In the genomic region with DNA sequence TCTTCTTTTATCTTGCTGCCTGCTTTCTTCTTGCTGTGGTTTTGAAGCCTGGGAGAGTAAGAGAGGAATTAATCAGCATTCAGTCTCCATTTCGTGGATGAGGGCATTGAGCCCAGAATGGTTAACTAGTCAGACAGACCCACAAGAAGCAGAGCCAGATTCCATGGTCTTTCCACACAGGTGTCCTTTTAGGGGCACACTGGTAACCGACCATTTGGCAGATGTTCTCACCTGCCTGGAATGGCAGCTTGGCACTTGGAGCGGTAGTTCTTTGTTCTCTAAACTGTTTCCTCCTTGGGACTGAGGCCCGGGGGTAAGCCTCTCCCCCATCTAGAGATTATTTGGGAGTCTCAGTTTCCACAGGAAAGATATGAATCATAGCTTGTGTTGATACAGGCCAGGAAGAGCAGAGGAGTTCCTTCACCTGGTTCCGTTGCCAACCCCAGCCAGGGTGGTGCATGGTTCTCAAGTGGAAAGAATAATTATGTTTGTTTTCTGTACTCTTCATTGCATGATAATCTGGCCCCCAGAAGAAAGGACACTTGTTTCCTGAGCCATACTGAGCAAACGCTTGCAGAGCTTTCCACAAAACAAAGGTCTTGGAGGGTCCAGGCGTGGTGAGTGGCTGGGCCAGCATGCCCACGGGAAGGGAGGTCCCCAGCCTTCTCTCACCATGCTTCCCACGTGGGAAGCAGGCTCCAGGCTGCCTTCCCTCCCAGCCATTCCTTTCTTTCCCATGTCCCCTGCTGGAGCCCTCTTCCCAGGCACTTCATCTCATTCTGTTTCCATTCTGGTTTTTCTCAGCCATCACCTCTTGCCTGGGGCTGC, we compare ENCODE assay signal across 17 cellular contexts. TPM values are rescaled to one million over a fixed set of nuclear protein-coding genes. Genes with fewer than 3 reads are reported as not detected.
A peak's percentile ranks its signal among the peaks of the same experiment; 100 is the strongest.
DNase-seq lines count a peak whose midpoint lies in the region; TF ChIP-seq lines count a peak whose summit lies in the region.
"Had no signal": no experiment of that assay in that cellular context is flagged by ENCODE, and none has a peak within 500 bp of the region (broad histone marks: within the 10 kb centered on the region; RNA-seq: fewer than 3 reads in every experiment).

No MANE protein-coding gene starts in this region.

- no peak for TF ChIP-seq CTCF in cardiac fibroblast (IDR thresholded peaks at IDR 0.05; ENCODE audit: low read depth, low read length)

- no peak overlapping the region for H3K4me3 ChIP-seq in cardiac fibroblast (replicated peaks in 1 of 2; ENCODE audit: low read depth in 2 of 2, low read length in 2 of 2)

- DNase-seq in Daoy (ENCODE audit: low read depth) (peak; percentile 78), NCI-H2196 (lab: John Stamatoyannopoulos, UW; ENCODE audit: unreplicated experiment) (peak; percentile 66), cardiac fibroblast (ENCODE audit: low read depth in 2 of 2) (peak; percentile 55 to 62), kidney tubule cell (ENCODE audit: low spot score) (peak; percentile 75), kidney glomerular epithelial cell (lab: John Stamatoyannopoulos, UW) (no peak), medulla oblongata (ENCODE audit: extremely low spot score) (no peak), HuH-7.5 (ENCODE audit: low spot score) (no peak)
- no peak for DNase-seq in activated CD4-positive, CD25-positive, alpha-beta regulatory T cell (lab: John Stamatoyannopoulos, UW)
- DNase-seq: activated CD8-positive, alpha-beta memory T cell treated with anti-CD3 and anti-CD28 coated beads, Interleukin-2, amount 50 U/mL, for 4 hours; DMS 273 treated with DMSO at 0.1 percent for 48 hours; posterior cingulate gyrus; T-cell had no signal

RNA-seq across cellular contexts. Expression of a gene that starts 2.0 kb away (rescaled TPM):
- total RNA-seq in Daoy (2014; rRNA removed; shearing (Covaris generic)), result 1.1 and 2.7 TPM in 2 replicates
- total RNA-seq: activated naive CD4-positive, alpha-beta T cell treated with anti-CD3 and anti-CD28 coated beads, Interleukin-2, amount 50 U/mL, for 72 hours; B cell; LHCN-M2; mesenteric fat pad; OCI-LY7; T-cell had no signal

RNA-seq across cellular contexts. Expression of a gene that starts 15.7 kb away (rescaled TPM):
- not detected in 2 replicates for total RNA-seq in Daoy (2014; rRNA removed; shearing (Covaris generic))
- total RNA-seq: activated naive CD4-positive, alpha-beta T cell treated with anti-CD3 and anti-CD28 coated beads, Interleukin-2, amount 50 U/mL, for 72 hours; B cell; LHCN-M2; mesenteric fat pad; OCI-LY7; T-cell had no signal

RNA-seq across cellular contexts. Expression of a gene that starts 30.1 kb away (rescaled TPM):
- total RNA-seq in Daoy (2014; rRNA removed; shearing (Covaris generic)), result not detected in 2 replicates
- total RNA-seq: activated naive CD4-positive, alpha-beta T cell treated with anti-CD3 and anti-CD28 coated beads, Interleukin-2, amount 50 U/mL, for 72 hours; B cell; LHCN-M2; mesenteric fat pad; OCI-LY7; T-cell had no signal

RNA-seq across cellular contexts. Expression of a gene that starts 37.4 kb away (rescaled TPM):
- not detected in 2 replicates for total RNA-seq in Daoy (2014; rRNA removed; shearing (Covaris generic))
- total RNA-seq: activated naive CD4-positive, alpha-beta T cell treated with anti-CD3 and anti-CD28 coated beads, Interleukin-2, amount 50 U/mL, for 72 hours; B cell; LHCN-M2; mesenteric fat pad; OCI-LY7; T-cell had no signal

RNA-seq across cellular contexts. Expression of a gene that starts 50.8 kb away (rescaled TPM):
- total RNA-seq in Daoy (2014; rRNA removed; shearing (Covaris generic)), result not detected in 2 replicates
- total RNA-seq: activated naive CD4-positive, alpha-beta T cell treated with anti-CD3 and anti-CD28 coated beads, Interleukin-2, amount 50 U/mL, for 72 hours; B cell; LHCN-M2; mesenteric fat pad; OCI-LY7; T-cell had no signal

Comparison
In these comparisons a context has a peak if more than half of its experiments do, and no peak if none do; other contexts are left out.
1. DNase-seq: peak in Daoy (single experiment), NCI-H2196 (single experiment), cardiac fibroblast (2 of 2) and kidney tubule cell (single experiment); none in kidney glomerular epithelial cell (single experiment), medulla oblongata (single experiment), activated CD4-positive, CD25-positive, alpha-beta regulatory T cell (0 of 4) and HuH-7.5 (single experiment).